In the genomic region with DNA sequence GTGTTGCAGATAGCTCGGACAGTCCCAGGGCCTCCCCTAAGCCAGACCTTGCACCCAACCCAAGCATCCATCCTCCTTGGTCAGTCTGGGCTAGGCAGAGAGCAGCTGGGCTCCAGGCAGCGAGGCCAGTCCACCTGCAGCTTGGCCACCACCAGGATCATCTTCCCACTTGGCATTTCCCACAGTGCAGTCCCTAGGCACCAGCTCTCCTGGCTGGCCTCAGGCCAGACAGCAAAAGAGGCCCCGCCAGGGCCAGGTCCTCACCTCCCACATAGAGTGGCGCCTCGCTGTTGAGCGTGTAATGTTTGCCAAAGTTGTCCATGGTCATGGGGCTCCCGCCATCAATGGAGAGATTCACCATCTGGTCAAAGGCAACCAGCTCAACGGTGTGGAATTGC, we compare ENCODE assay signal across 17 cellular contexts.
DNase-seq lines count a peak whose midpoint lies in the region; FAIRE-seq and TF ChIP-seq lines count a peak whose summit lies in the region.
"Had no signal": no experiment of that assay in that cellular context is flagged by ENCODE, and none has a peak within 500 bp of the region (broad histone marks: within the 10 kb centered on the region; RNA-seq: fewer than 3 reads in every experiment).

No MANE protein-coding gene starts in this region.

- TF ChIP-seq CTCF in endodermal cell (conservative IDR thresholded peaks at IDR 0.05) = no peak

- H3K9me3 ChIP-seq in endodermal cell (ENCODE audit: control insufficient read depth, low read length) = peaks cover 15% of the 10 kb centered on the region
- H3K9me3 ChIP-seq: HAP-1 had no signal

- no peak for FAIRE-seq in GM12891 (lab: Jason Lieb, UNC)
- FAIRE-seq: GM12892, H54 had no signal

- 95 to 96% methylated on average over 7 to 8 of the region's 8 CpGs for WGBS in endodermal cell (ENCODE audit: insufficient coverage in 1 of 2, insufficient read length in 1 of 2), 2 experiments

- H3K4me3 ChIP-seq in endodermal cell (ENCODE audit: low read length) = no peak overlapping the region
- H3K4me3 ChIP-seq: HAP-1 had no signal

- DNase-seq in NCI-H510A treated with DMSO at 0.1 percent for 48 hours (lab: John Stamatoyannopoulos, UW) (peak; percentile 27), NCI-H510A (lab: John Stamatoyannopoulos, UW) (no peak), COLO668 (lab: John Stamatoyannopoulos, UW; ENCODE audit: unreplicated experiment) (peak; percentile 13), endodermal cell (peak; percentile 35), posterior vena cava (ENCODE audit: low spot score) (peak; percentile 54), GM12891 (ENCODE audit: insufficient read length, low spot score) (no peak)
- DNase-seq: C1 segment of cervical spinal cord; Caco-2; CD4-positive, alpha-beta memory T cell; DMS153; DMS79 treated with DMSO at 0.1 percent for 48 hours; GF-D8; GOT3; HFFc6 had no signal

- H3K4me3 Mint-ChIP-seq in endodermal cell = no peak overlapping the region
- H3K4me3 Mint-ChIP-seq: CD4-positive, alpha-beta memory T cell; HFFc6 had no signal

- intact Hi-C loops in posterior vena cava (cut with DNase I) = no loop called here

- H3K4me1 ChIP-seq in endodermal cell (ENCODE audit: control insufficient read depth, insufficient read depth, low read length) = no peaks in the 10 kb centered on the region
- H3K4me1 ChIP-seq: HAP-1 had no signal

- no peak overlapping the region for H3K27ac ChIP-seq in endodermal cell (ENCODE audit: low read depth, low read length)

- H3K9ac ChIP-seq in endodermal cell (ENCODE audit: extremely low read depth, low read length, poor library complexity, severe bottlenecking) = no peak overlapping the region

- H3K27me3 ChIP-seq in endodermal cell (ENCODE audit: control insufficient read depth, insufficient read depth, low read length, poor library complexity, severe bottlenecking) = no peaks in the 10 kb centered on the region

- H3K4me1 Mint-ChIP-seq in endodermal cell = no peaks in the 10 kb centered on the region
- H3K4me1 Mint-ChIP-seq: CD4-positive, alpha-beta memory T cell had no signal

- H3K36me3 ChIP-seq in endodermal cell (ENCODE audit: control insufficient read depth, insufficient read depth, low read length) = no peaks in the 10 kb centered on the region
- H3K36me3 ChIP-seq: HAP-1 had no signal

- no peak overlapping the region for H3K27ac Mint-ChIP-seq in endodermal cell
- H3K27ac Mint-ChIP-seq: CD4-positive, alpha-beta memory T cell; HFFc6 had no signal

- peaks cover 12% of the 10 kb centered on the region for H3K9me3 Mint-ChIP-seq in endodermal cell

- H3K27me3 Mint-ChIP-seq in endodermal cell (ENCODE audit: insufficient read depth) = no peaks in the 10 kb centered on the region

- no peaks in the 10 kb centered on the region for H3K36me3 Mint-ChIP-seq in endodermal cell (ENCODE audit: low read depth)

- no peak for TF ChIP-seq POLR2A in GM12891 (IDR thresholded peaks at IDR 0.05; ENCODE audit: low read depth, low read length)

TF ChIP-seq in GM12891, 5 proteins besides CTCF, POLR2A, EP300 and RAD21:
- no peak for TF ChIP-seq SPI1 (IDR thresholded peaks at IDR 0.05; ENCODE audit: low read depth, low read length)
- no peak for TF ChIP-seq PAX5 (IDR thresholded peaks at IDR 0.05; ENCODE audit: insufficient read depth, low read length, severe bottlenecking)
- TF ChIP-seq POU2F2 (IDR thresholded peaks at IDR 0.05; ENCODE audit: low read depth, low read length) = no peak
- TF ChIP-seq TAF1 (IDR thresholded peaks at IDR 0.05; ENCODE audit: low read depth, low read length) = no peak
- no peak for TF ChIP-seq POLR2AphosphoS5 (IDR thresholded peaks at IDR 0.05; ENCODE audit: low read depth, low read length)

Comparison
In these comparisons a context has a peak if more than half of its experiments do, and no peak if none do; other contexts are left out.
1. DNase-seq: peak in NCI-H510A treated with DMSO at 0.1 percent for 48 hours (single experiment), COLO668 (single experiment), endodermal cell (single experiment) and posterior vena cava (single experiment); none in NCI-H510A (single experiment) and GM12891 (single experiment).